ENCODE assay signal across 16 cellular contexts in genomic region chr12:18681818-18682217, GRCh38. TPM values are rescaled to one million over a fixed set of nuclear protein-coding genes. Genes with fewer than 3 reads are reported as not detected.
DNase-seq lines count a peak whose midpoint lies in the region; FAIRE-seq and TF ChIP-seq lines count a peak whose summit lies in the region.
"Had no signal": no experiment of that assay in that cellular context is flagged by ENCODE, and none has a peak within 500 bp of the region (broad histone marks: within the 10 kb centered on the region; RNA-seq: fewer than 3 reads in every experiment).

No MANE protein-coding gene starts in this region.

- H2BK12ac ChIP-seq in H1 (ENCODE audit: low read depth, low read length) = no peak overlapping the region
- H2BK12ac ChIP-seq in neuronal stem cell (ENCODE audit: low read length) = no peak overlapping the region

- H2AFZ ChIP-seq in H1 (ENCODE audit: low read length) (no peak overlapping the region), neuronal stem cell (ENCODE audit: low read length) (no peak overlapping the region)

- CTCF ChIA-PET in H1 (lab: Charles Lee; ENCODE audit: partially characterized antibody) = no interaction called here

- H3K4me3 ChIP-seq in H7 (ENCODE audit: insufficient read depth, low read depth, low read length) = no peak overlapping the region
- peak overlapping the region in 1 of 4 experiments; percentile 3; a peak in 1 of 8 replicates for H3K4me3 ChIP-seq in H1 (ENCODE audit: extremely low read depth in 1 of 4, insufficient read depth in 2 of 4, low read depth in 3 of 4, low read length in 4 of 4)
- no peak overlapping the region for H3K4me3 ChIP-seq in iPS DF 6.9 (ENCODE audit: low read length)
- H3K4me3 ChIP-seq in neuronal stem cell (ENCODE audit: low read length in 2 of 2) = no peak overlapping the region
- H3K4me3 ChIP-seq: BLaER1 treated with 17β-estradiol and CSF1 and Interleukin-3, amounts not matched to agents 10 nM and 100 nM had no signal

- H4K20me1 ChIP-seq in H1 (replicated peaks in 1 of 2; ENCODE audit: control insufficient read depth in 1 of 2, insufficient read depth in 2 of 2, low read length in 2 of 2) = no peaks in the 10 kb centered on the region
- H4K20me1 ChIP-seq: BLaER1 treated with 17β-estradiol and CSF1 and Interleukin-3, amounts not matched to agents 10 nM and 100 nM had no signal

- no peak overlapping the region for H4K91ac ChIP-seq in H1 (replicated peaks; ENCODE audit: insufficient read length, low read length)
- no peak overlapping the region for H4K91ac ChIP-seq in neuronal stem cell (ENCODE audit: low read depth, low read length, poor library complexity)

- H3K9ac ChIP-seq in H1 (replicated peaks in 1 of 4; ENCODE audit: extremely low read depth in 1 of 4, low read depth in 3 of 4, low read length in 3 of 4) = no peak overlapping the region
- H3K9ac ChIP-seq in neuronal stem cell (ENCODE audit: low read depth, low read length, poor library complexity) = no peak overlapping the region
- H3K9ac ChIP-seq: BLaER1 treated with 17β-estradiol and CSF1 and Interleukin-3, amounts not matched to agents 10 nM and 100 nM had no signal

- no peak for TF ChIP-seq POLR2A in H1 (IDR thresholded peaks at IDR 0.05; ENCODE audit: control extremely low read depth in 1 of 2, low read depth in 2 of 2, low read length in 2 of 2)

- H3K79me2 ChIP-seq in H1 (ENCODE audit: control insufficient read depth in 1 of 2, insufficient read depth in 2 of 2, low read length in 2 of 2) = no peaks in the 10 kb centered on the region

- no peak for TF ChIP-seq CTCF in H1 (IDR thresholded peaks at IDR 0.05; ENCODE audit: control extremely low read depth in 1 of 3, insufficient read depth in 1 of 3, low read depth in 1 of 3, low read length in 3 of 3)

- H3K18ac ChIP-seq in H1 (ENCODE audit: extremely low read depth, low read length) (no peak overlapping the region), neuronal stem cell (ENCODE audit: low read length) (no peak overlapping the region)

- no peak for TF ChIP-seq RAD21 in H1 (IDR thresholded peaks at IDR 0.05 in 1 of 2, conservative IDR thresholded peaks at IDR 0.05 in 1 of 2; ENCODE audit: low read depth in 2 of 2, low read length in 2 of 2)

- H3K4me2 ChIP-seq in H1 (ENCODE audit: insufficient read depth in 1 of 2, low read depth in 2 of 2, low read length in 2 of 2) (peak overlapping the region in 1 of 2 experiments; percentile 31; a peak in 2 of 4 replicates), neuronal stem cell (ENCODE audit: insufficient read depth, low read length, poor library complexity, severe bottlenecking) (no peak overlapping the region)
- H3K4me2 ChIP-seq: BLaER1 treated with 17β-estradiol and CSF1 and Interleukin-3, amounts not matched to agents 10 nM and 100 nM had no signal

- H4K5ac ChIP-seq in H1 (ENCODE audit: insufficient read length, low read depth, low read length) = no peak overlapping the region

- H3K27ac ChIP-seq in H1 (ENCODE audit: low read depth, low read length) (no peak overlapping the region), iPS DF 6.9 (ENCODE audit: low read length) (no peak overlapping the region), neuronal stem cell (replicated peaks; ENCODE audit: low read length) (no peak overlapping the region)
- H3K27ac ChIP-seq: BLaER1 treated with 17β-estradiol and CSF1 and Interleukin-3, amounts not matched to agents 10 nM and 100 nM; HL-60 had no signal

- no peak overlapping the region for H2BK15ac ChIP-seq in H1 (ENCODE audit: low read length)
- no peak overlapping the region for H2BK15ac ChIP-seq in neuronal stem cell (ENCODE audit: low read length)

- POLR2A ChIA-PET in H1 (lab: Charles Lee; ENCODE audit: partially characterized antibody) = no interaction called here

- H3K23ac ChIP-seq in H1 (ENCODE audit: insufficient read length) (no peak overlapping the region), neuronal stem cell (ENCODE audit: low read depth, low read length, poor library complexity) (no peak overlapping the region)

- H3K79me1 ChIP-seq in H1 (ENCODE audit: low read depth, low read length) = no peaks in the 10 kb centered on the region
- no peaks in the 10 kb centered on the region for H3K79me1 ChIP-seq in neuronal stem cell (ENCODE audit: low read depth, low read length)

- DNase-seq in H7 (peak; percentile 6), H1 (ENCODE audit: low read depth in 1 of 2, low spot score in 2 of 2) (peak in 1 of 2 experiments; percentile 27), iPS DF 6.9 (ENCODE audit: low read depth, low spot score) (peak; percentile 16), neuronal stem cell (ENCODE audit: low spot score) (peak; percentile 31), NCI-H1436 (lab: John Stamatoyannopoulos, UW) (no peak), A172 (ENCODE audit: low spot score) (no peak), NCI-H1092 treated with DMSO at 0.1 percent for 48 hours (lab: John Stamatoyannopoulos, UW) (no peak)
- DNase-seq: 8988T; ACHN; CD4-positive, CD25-positive, alpha-beta regulatory T cell; GOT3; HCEC 1CT; HFFc6 had no signal

- H3K14ac ChIP-seq in H1 (ENCODE audit: insufficient read length) (no peak overlapping the region), neuronal stem cell (ENCODE audit: low read length) (no peak overlapping the region)

- no peak for FAIRE-seq in H1 (lab: Jason Lieb, UNC)

- H3K56ac ChIP-seq in H1 (replicated peaks; ENCODE audit: insufficient read length, low read depth, low read length) = no peak overlapping the region

- TF ChIP-seq EP300 in H1 (IDR thresholded peaks at IDR 0.05; ENCODE audit: borderline replicate concordance in 1 of 2, low read depth in 2 of 2, low read length in 2 of 2) = no peak

- WGBS in H1 (ENCODE audit: extremely low coverage in 1 of 2, insufficient coverage in 1 of 2, insufficient read length in 1 of 2, insufficient replicate concordance in 2 of 2, low coverage in 1 of 2, low lambda C conversion rate in 2 of 2, missing lambda C conversion rate in 1 of 2), 2 experiments = 27% methylated on average over 3 of the region's 3 CpGs; no CpG with 5 or more reads in 1 of the 2 experiments
- no CpG with 5 or more reads among the region's 3 CpGs for WGBS in iPS DF 6.9 (ENCODE audit: insufficient coverage, insufficient read length)
- WGBS in neuronal stem cell (ENCODE audit: extremely low coverage in 2 of 2, insufficient read length in 2 of 2, insufficient replicate concordance in 1 of 2), 2 donors = no CpG with 5 or more reads among the region's 3 CpGs

- H3K27me3 ChIP-seq in H7 (ENCODE audit: control insufficient read depth, insufficient read depth, low read length) (no peaks in the 10 kb centered on the region; the same call in 1 of the 2 replicates), H1 (replicated peaks in 1 of 4; ENCODE audit: control insufficient read depth in 3 of 4, extremely low read depth in 1 of 4, insufficient read depth in 3 of 4, low read length in 3 of 4) (peaks cover 0 to 1% (median 0%) of the 10 kb centered on the region in 4 experiments; a peak in 1 of 7 replicates), iPS DF 6.9 (ENCODE audit: control insufficient read depth, insufficient read depth, low read length) (no peaks in the 10 kb centered on the region), neuronal stem cell (ENCODE audit: control insufficient read depth in 3 of 3, insufficient read depth in 3 of 3, low read depth in 1 of 3, low read length in 3 of 3) (no peaks in the 10 kb centered on the region)
- H3K27me3 ChIP-seq: BLaER1 treated with 17β-estradiol and CSF1 and Interleukin-3, amounts not matched to agents 10 nM and 100 nM had no signal

- H2BK120ac ChIP-seq in H1 (replicated peaks; ENCODE audit: low read depth, low read length) (no peak overlapping the region), neuronal stem cell (ENCODE audit: low read depth, low read length) (no peak overlapping the region)

- no peak overlapping the region for H2AK5ac ChIP-seq in H1 (ENCODE audit: low read depth, low read length)
- no peak overlapping the region for H2AK5ac ChIP-seq in neuronal stem cell (ENCODE audit: low read depth, low read length)

- H3K36me3 ChIP-seq in H7 (replicated peaks; ENCODE audit: control insufficient read depth, insufficient read depth, low read length) (no peaks in the 10 kb centered on the region), H1 (ENCODE audit: control insufficient read depth in 2 of 4, insufficient read depth in 4 of 4, low read length in 3 of 4) (no peaks in the 10 kb centered on the region), iPS DF 6.9 (ENCODE audit: control insufficient read depth, insufficient read depth, low read length) (no peaks in the 10 kb centered on the region), neuronal stem cell (replicated peaks in 1 of 2; ENCODE audit: control insufficient read depth in 2 of 2, insufficient read depth in 2 of 2, low read length in 2 of 2) (no peaks in the 10 kb centered on the region)
- H3K36me3 ChIP-seq: BLaER1 treated with 17β-estradiol and CSF1 and Interleukin-3, amounts not matched to agents 10 nM and 100 nM had no signal

- H2BK5ac ChIP-seq in H1 (ENCODE audit: low read depth, low read length) (no peak overlapping the region), neuronal stem cell (ENCODE audit: low read length) (no peak overlapping the region)

- H4K8ac ChIP-seq in H1 (ENCODE audit: extremely low read depth, insufficient read depth, low read length) (no peak overlapping the region), neuronal stem cell (ENCODE audit: low read depth, low read length) (no peak overlapping the region)

- H3K23me2 ChIP-seq in H1 (ENCODE audit: low read depth, low read length) = no peaks in the 10 kb centered on the region

- no peak overlapping the region for H2BK20ac ChIP-seq in H1 (ENCODE audit: low read length)

- H3K4me1 ChIP-seq in H1 (replicated peaks in 1 of 4; ENCODE audit: control insufficient read depth in 3 of 4, insufficient read depth in 4 of 4, low read length in 3 of 4) = peaks cover 0 to 8% (median under 1%) of the 10 kb centered on the region in 4 experiments; a peak in 3 of 7 replicates
- H3K4me1 ChIP-seq in iPS DF 6.9 (ENCODE audit: control insufficient read depth, insufficient read depth, low read length) = no peaks in the 10 kb centered on the region
- peaks cover 0 to 8% of the 10 kb centered on the region in 2 donors for H3K4me1 ChIP-seq in neuronal stem cell (ENCODE audit: control insufficient read depth in 2 of 2, insufficient read depth in 1 of 2, low read depth in 1 of 2, low read length in 2 of 2)

- H3K9me3 ChIP-seq in H1 (ENCODE audit: insufficient read depth in 2 of 2, low read depth in 1 of 2, low read length in 1 of 2) (no peaks in the 10 kb centered on the region), iPS DF 6.9 (ENCODE audit: control insufficient read depth, insufficient read depth, low read length) (no peaks in the 10 kb centered on the region), neuronal stem cell (replicated peaks in 1 of 2; ENCODE audit: control insufficient read depth in 2 of 2, insufficient read depth in 1 of 2, low read depth in 1 of 2, low read length in 2 of 2) (peaks cover 0 to 2% of the 10 kb centered on the region in 2 donors)
- H3K9me3 ChIP-seq: BLaER1 treated with 17β-estradiol and CSF1 and Interleukin-3, amounts not matched to agents 10 nM and 100 nM had no signal

- H3K4ac ChIP-seq in H1 (replicated peaks; ENCODE audit: insufficient read length, low read depth, low read length) (no peak overlapping the region), neuronal stem cell (ENCODE audit: low read length) (no peak overlapping the region)

RNA-seq across cellular contexts. Expression of gene PLCZ1, which starts 56.0 kb away (rescaled TPM):
- total RNA-seq in H7 (2014; rRNA removed; shearing (Covaris generic)) = not detected in 2 replicates
- total RNA-seq in H1 (2021; fragmentation: NEBNext Ultra II Directional; extraction: Animal tissue kit (Norgen Biotek cat#: 25700)) = not detected in 2 replicates
- not detected in 2 replicates for polyA plus RNA-seq in H1 (2011; rRNA removed)
- polyA plus RNA-seq in H1 (2011; cell fraction: cytosol; rRNA removed) = not detected
- polyA plus RNA-seq in H1 (2011; cell fraction: nucleus; rRNA removed) = not detected
- not detected in 4 replicates for polyA plus RNA-seq in H1 (2012, experiment 1 of 2)
- not detected for polyA plus RNA-seq in H1 (2012, experiment 2 of 2)
- polyA plus RNA-seq in H1 (2013, experiment 1 of 2) = not detected
- polyA plus RNA-seq in H1 (2013, experiment 2 of 2) = not detected
- polyA minus RNA-seq in H1 (2011; rRNA and poly(A)+ RNA removed) = not detected in 2 replicates
- not detected for polyA minus RNA-seq in H1 (2011; cell fraction: cytosol; rRNA and poly(A)+ RNA removed)
- not detected for polyA minus RNA-seq in H1 (2011; cell fraction: nucleus; rRNA and poly(A)+ RNA removed)
- polyA plus RNA-seq in neuronal stem cell (2013, experiment 1 of 2) = not detected
- polyA plus RNA-seq in neuronal stem cell (2013, experiment 2 of 2) = not detected
- 0.07 TPM in 1 of 2 replicates, not detected in the other for total RNA-seq in A172 (2014; rRNA removed; shearing (Covaris generic))
- total RNA-seq: CD4-positive, CD25-positive, alpha-beta regulatory T cell; Daoy; HFFc6 had no signal
- polyA plus RNA-seq: CD4-positive, CD25-positive, alpha-beta regulatory T cell had no signal

RNA-seq across cellular contexts. Expression of gene CAPZA3, which starts 56.1 kb away (rescaled TPM):
- total RNA-seq in H7 (2014; rRNA removed; shearing (Covaris generic)) = not detected in 2 replicates
- total RNA-seq in H1 (2021; fragmentation: NEBNext Ultra II Directional; extraction: Animal tissue kit (Norgen Biotek cat#: 25700)) = not detected in 2 replicates
- not detected in 2 replicates for polyA plus RNA-seq in H1 (2011; rRNA removed)
- polyA plus RNA-seq in H1 (2011; cell fraction: cytosol; rRNA removed) = not detected
- polyA plus RNA-seq in H1 (2011; cell fraction: nucleus; rRNA removed) = not detected
- polyA plus RNA-seq in H1 (2012, experiment 1 of 2) = not detected in 4 replicates
- not detected for polyA plus RNA-seq in H1 (2012, experiment 2 of 2)
- not detected for polyA plus RNA-seq in H1 (2013, experiment 1 of 2)
- not detected for polyA plus RNA-seq in H1 (2013, experiment 2 of 2)
- not detected in 2 replicates for polyA minus RNA-seq in H1 (2011; rRNA and poly(A)+ RNA removed)
- not detected for polyA minus RNA-seq in H1 (2011; cell fraction: cytosol; rRNA and poly(A)+ RNA removed)
- not detected for polyA minus RNA-seq in H1 (2011; cell fraction: nucleus; rRNA and poly(A)+ RNA removed)
- polyA plus RNA-seq in neuronal stem cell (2013, experiment 1 of 2) = not detected
- not detected for polyA plus RNA-seq in neuronal stem cell (2013, experiment 2 of 2)
- not detected in 2 replicates for total RNA-seq in A172 (2014; rRNA removed; shearing (Covaris generic))
- total RNA-seq: CD4-positive, CD25-positive, alpha-beta regulatory T cell; Daoy; HFFc6 had no signal
- polyA plus RNA-seq: CD4-positive, CD25-positive, alpha-beta regulatory T cell had no signal

Comparison
In these comparisons a context has a peak if more than half of its experiments do, and no peak if none do; other contexts are left out.
1. DNase-seq: peak in H7 (single experiment), iPS DF 6.9 (single experiment) and neuronal stem cell (single experiment); none in NCI-H1436 (single experiment), A172 (single experiment) and NCI-H1092 treated with DMSO at 0.1 percent for 48 hours (single experiment).